21 cellular contexts compared by ENCODE assay signal in the genomic region with DNA sequence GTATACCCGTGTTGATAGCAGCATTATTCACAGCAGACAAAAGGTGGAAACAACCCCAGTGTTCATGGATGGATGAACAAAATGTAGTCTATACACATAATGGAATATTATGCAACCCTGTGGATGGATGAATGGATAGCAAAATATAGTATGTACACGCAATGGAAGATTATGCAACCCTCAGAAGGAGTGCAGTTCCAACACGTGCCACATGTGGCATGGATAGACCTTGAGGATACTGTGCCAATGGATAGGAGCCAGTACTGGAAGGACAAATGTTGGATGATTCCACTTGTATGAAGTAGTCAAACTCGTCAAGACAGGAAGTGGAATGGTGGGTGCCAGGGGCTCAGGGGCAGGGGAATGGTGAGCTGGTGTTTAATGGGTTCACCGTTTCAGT. TPM values are rescaled to one million over a fixed set of nuclear protein-coding genes. Genes with fewer than 3 reads are reported as not detected.
DNase-seq lines count a peak whose midpoint lies in the region; ATAC-seq and TF ChIP-seq lines count a peak whose summit lies in the region.
"Had no signal": no experiment of that assay in that cellular context is flagged by ENCODE, and none has a peak within 500 bp of the region (broad histone marks: within the 10 kb centered on the region; RNA-seq: fewer than 3 reads in every experiment).

No MANE protein-coding gene starts in this region.

- H3K27ac Mint-ChIP-seq in T-helper 2 cell treated with Interferon-gamma antibody and Interleukin-4, amounts not matched to agents 5 μg/mL and 100 μg/mL, for 36 hours = no peak overlapping the region
- H3K27ac Mint-ChIP-seq: mesothelial cell of epicardium; stimulated activated naive B cell treated with anti-CD40 and anti-IgM and Interleukin-4, amounts not matched to agents 10 μg/mL and 1 μg/mL and 100 μg/mL, for 72 hours had no signal

- no peaks in the 10 kb centered on the region for H3K27me3 Mint-ChIP-seq in T-helper 2 cell treated with Interferon-gamma antibody and Interleukin-4, amounts not matched to agents 5 μg/mL and 100 μg/mL, for 36 hours (ENCODE audit: low read depth)

- H3K27ac ChIP-seq in RWPE1 = no peak overlapping the region
- H3K27ac ChIP-seq: hepatocyte, tibial nerve had no signal

- H3K4me3 ChIP-seq in fibroblast of the aortic adventitia (ENCODE audit: low read depth, low read length) = no peak overlapping the region
- H3K4me3 ChIP-seq: hepatocyte, tibial nerve had no signal

- CTCF ChIA-PET in HEK293T (lab: Yijun Ruan, JAX) = no interaction called here
- CTCF ChIA-PET in RWPE1 (lab: Yijun Ruan, JAX) = no interaction called here

- DNase-seq in DMS 273 (lab: John Stamatoyannopoulos, UW; ENCODE audit: unreplicated experiment) (peak; percentile 29), DMS 273 treated with DMSO at 0.1 percent for 48 hours (lab: John Stamatoyannopoulos, UW) (no peak), HEK293T (ENCODE audit: extremely low spot score) (no peak), RWPE1 (ENCODE audit: low spot score) (peak; percentile 30), fibroblast of the aortic adventitia (ENCODE audit: low read depth) (no peak), globus pallidus (ENCODE audit: low spot score) (no peak), left lobe of liver (ENCODE audit: low spot score) (no peak)
- DNase-seq in T-helper 2 cell treated with Interferon-gamma antibody and Interleukin-4, amounts not matched to agents 5 μg/mL and 100 μg/mL, for 36 hours (ENCODE audit: low spot score) = no peak
- DNase-seq: activated CD4-positive, alpha-beta T cell treated with anti-CD3 and anti-CD28 coated beads for 1 hour; C1 segment of cervical spinal cord; DMS153; kidney; NCI-H1092 treated with DMSO at 0.1 percent for 48 hours; NCI-H2171; stimulated activated naive B cell treated with anti-CD40 and anti-IgM and Interleukin-4, amounts not matched to agents 10 μg/mL and 1 μg/mL and 100 μg/mL, for 72 hours had no signal

- H3K4me3 Mint-ChIP-seq in T-helper 2 cell treated with Interferon-gamma antibody and Interleukin-4, amounts not matched to agents 5 μg/mL and 100 μg/mL, for 36 hours = no peak overlapping the region
- H3K4me3 Mint-ChIP-seq: mesothelial cell of epicardium; stimulated activated naive B cell treated with anti-CD40 and anti-IgM and Interleukin-4, amounts not matched to agents 10 μg/mL and 1 μg/mL and 100 μg/mL, for 72 hours had no signal

- H3K4me1 Mint-ChIP-seq in T-helper 2 cell treated with Interferon-gamma antibody and Interleukin-4, amounts not matched to agents 5 μg/mL and 100 μg/mL, for 36 hours (ENCODE audit: low read depth) = no peaks in the 10 kb centered on the region
- H3K4me1 Mint-ChIP-seq: mesothelial cell of epicardium; stimulated activated naive B cell treated with anti-CD40 and anti-IgM and Interleukin-4, amounts not matched to agents 10 μg/mL and 1 μg/mL and 100 μg/mL, for 72 hours had no signal

- POLR2A ChIA-PET in HEK293T (lab: Yijun Ruan, JAX) = no interaction called here
- POLR2A ChIA-PET in RWPE1 (lab: Yijun Ruan, JAX; ENCODE audit: low non-redundant PET) = no interaction called here

- ATAC-seq in left lobe of liver = no peak
- ATAC-seq: stimulated activated naive B cell treated with anti-CD40 and anti-IgM and Interleukin-4, amounts not matched to agents 10 μg/mL and 1 μg/mL and 100 μg/mL, for 72 hours had no signal

- H3K36me3 Mint-ChIP-seq in T-helper 2 cell treated with Interferon-gamma antibody and Interleukin-4, amounts not matched to agents 5 μg/mL and 100 μg/mL, for 36 hours (ENCODE audit: low read depth) = no peaks in the 10 kb centered on the region
- H3K36me3 Mint-ChIP-seq: stimulated activated naive B cell treated with anti-CD40 and anti-IgM and Interleukin-4, amounts not matched to agents 10 μg/mL and 1 μg/mL and 100 μg/mL, for 72 hours had no signal

- H3K9me3 Mint-ChIP-seq in T-helper 2 cell treated with Interferon-gamma antibody and Interleukin-4, amounts not matched to agents 5 μg/mL and 100 μg/mL, for 36 hours = no peaks in the 10 kb centered on the region
- H3K9me3 Mint-ChIP-seq: stimulated activated naive B cell treated with anti-CD40 and anti-IgM and Interleukin-4, amounts not matched to agents 10 μg/mL and 1 μg/mL and 100 μg/mL, for 72 hours had no signal

- TF ChIP-seq CTCF in RWPE1 (conservative IDR thresholded peaks at IDR 0.05; ENCODE audit: low read depth) = 0 out of 2 replicates have a peak, but pooled peaks have one; percentile 7
- TF ChIP-seq CTCF in fibroblast of the aortic adventitia (IDR thresholded peaks at IDR 0.05; ENCODE audit: insufficient read depth, low read length) = peak; percentile 5

TF ChIP-seq in HEK293T, 16 proteins besides CTCF, POLR2A, EP300 and RAD21:
- TF ChIP-seq SP1 (IDR thresholded peaks at IDR 0.05) = no peak
- TF ChIP-seq L3MBTL2 (conservative IDR thresholded peaks at IDR 0.05) = peak; percentile 33; the same call in 1 of the 2 replicates

RNA-seq across cellular contexts. Expression of a gene that starts 44.9 kb away (rescaled TPM):
- total RNA-seq in fibroblast of the aortic adventitia (ENCODE audit: low replicate concordance) (not detected in 2 replicates), left lobe of liver (0.25 TPM)
- total RNA-seq: dermis microvascular lymphatic vessel endothelial cell had no signal

RNA-seq across cellular contexts. Expression of a gene that starts 54.4 kb away (rescaled TPM):
- total RNA-seq in fibroblast of the aortic adventitia (ENCODE audit: low replicate concordance) = not detected in 2 replicates
- total RNA-seq in left lobe of liver = not detected
- total RNA-seq: A172, dermis microvascular lymphatic vessel endothelial cell, fibroblast of lung, hepatocyte, kidney, tibial nerve had no signal

Comparison
In these comparisons a context has a peak if more than half of its experiments do, and no peak if none do; other contexts are left out.
1. DNase-seq: peak in DMS 273 (single experiment) and RWPE1 (single experiment); none in DMS 273 treated with DMSO at 0.1 percent for 48 hours (single experiment), HEK293T (single experiment), fibroblast of the aortic adventitia (single experiment), T-helper 2 cell treated with Interferon-gamma antibody and Interleukin-4, amounts not matched to agents 5 μg/mL and 100 μg/mL, for 36 hours (single experiment), globus pallidus (single experiment) and left lobe of liver (single experiment).